ENCODE assay signal across 16 cellular contexts in the genomic region with DNA sequence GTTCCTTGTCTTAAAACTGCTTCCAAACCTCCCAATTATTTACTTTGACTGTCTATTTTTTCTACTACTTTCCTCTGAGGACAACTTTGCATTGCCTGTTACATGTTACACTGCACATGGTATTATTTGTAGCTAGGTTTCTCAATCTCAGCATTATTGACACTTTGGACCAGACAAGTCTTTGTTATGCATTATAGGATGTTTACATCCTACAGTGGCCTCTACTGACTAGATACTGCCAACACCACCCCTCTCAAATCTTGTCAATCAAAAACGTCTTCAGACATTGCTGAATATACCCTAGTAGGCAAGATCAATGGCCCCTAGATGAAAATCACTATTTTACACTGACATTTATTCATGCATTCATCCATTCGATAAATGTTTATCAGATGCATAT.
DNase-seq lines count a peak whose midpoint lies in the region; ATAC-seq, FAIRE-seq and TF ChIP-seq lines count a peak whose summit lies in the region.
"Had no signal": no experiment of that assay in that cellular context is flagged by ENCODE, and none has a peak within 500 bp of the region (broad histone marks: within the 10 kb centered on the region; RNA-seq: fewer than 3 reads in every experiment).

No MANE protein-coding gene starts in this region.

- TF ChIP-seq EP300 in A549 (IDR thresholded peaks at IDR 0.05), result no peak

- WGBS in A549 (ENCODE audit: missing lambda C conversion rate), result 56% methylated on average over 2 of the region's 2 CpGs

- H3K4me1 ChIP-seq in A549 (peaks cover 6% of the 10 kb centered on the region; the same call in 1 of the 3 replicates), mucosa of descending colon (ENCODE audit: low read depth) (no peaks in the 10 kb centered on the region)

- H3K9me3 Mint-ChIP-seq in naive thymus-derived CD8-positive, alpha-beta T cell, result no peaks in the 10 kb centered on the region
- H3K9me3 Mint-ChIP-seq: activated CD4-positive, alpha-beta T cell treated with anti-CD3 and anti-CD28 coated beads, Interleukin-2, amount 10 ng/mL, durations not matched to agents 24 days and 14 days; activated T-helper 2 cell treated with anti-CD3 and anti-CD28 coated beads, Interferon-gamma antibody, Interleukin-2, Interleukin-4, amounts not matched to agents 10 μg/mL and 5 μg/mL and 100 μg/mL, durations not matched to agents 14 hours and 24 hours and 36 hours; brain had no signal

- H3K4me3 ChIP-seq in A549 (no peak overlapping the region), mucosa of descending colon (no peak overlapping the region), brain microvascular endothelial cell (ENCODE audit: low read depth, low read length) (no peak overlapping the region)
- H3K4me3 ChIP-seq: skin epidermis had no signal

- ATAC-seq in A549 (no peak), GM18858 (IDR thresholded peaks at IDR 0.05; ENCODE audit: unreplicated experiment) (peak; percentile 44), HG02763 (IDR thresholded peaks at IDR 0.05; ENCODE audit: unreplicated experiment) (peak; percentile 65), mucosa of descending colon (no peak)
- no peak for ATAC-seq in naive thymus-derived CD8-positive, alpha-beta T cell
- ATAC-seq: left lobe of liver had no signal

- H3K27me3 Mint-ChIP-seq in naive thymus-derived CD8-positive, alpha-beta T cell, result peaks cover 0 to 11% (median 1%) of the 10 kb centered on the region in 5 donors
- H3K27me3 Mint-ChIP-seq: brain had no signal

- H3K36me3 Mint-ChIP-seq in naive thymus-derived CD8-positive, alpha-beta T cell, result no peaks in the 10 kb centered on the region
- H3K36me3 Mint-ChIP-seq: brain had no signal

- no peak for TF ChIP-seq POLR2A in A549 (IDR thresholded peaks at IDR 0.05; ENCODE audit: low read length)

- H3K4me2 ChIP-seq in A549, result no peak overlapping the region

- TF ChIP-seq CTCF in A549 (IDR thresholded peaks at IDR 0.05) (peak; percentile 17; the same call in 1 of the 3 replicates), mucosa of descending colon (IDR thresholded peaks at IDR 0.05) (no peak), brain microvascular endothelial cell (IDR thresholded peaks at IDR 0.05; ENCODE audit: low read depth, low read length, missing control alignments) (no peak)

- H3K27ac ChIP-seq in A549, result no peak overlapping the region
- H3K27ac ChIP-seq in brain microvascular endothelial cell, result no peak overlapping the region

- no peak for FAIRE-seq in A549 (lab: Jason Lieb, UNC)

- H3K27me3 ChIP-seq in brain microvascular endothelial cell (replicated peaks), result no peaks in the 10 kb centered on the region

- H3K27ac Mint-ChIP-seq in naive thymus-derived CD8-positive, alpha-beta T cell, result no peak overlapping the region
- H3K27ac Mint-ChIP-seq: activated CD4-positive, alpha-beta T cell treated with anti-CD3 and anti-CD28 coated beads, Interleukin-2, amount 10 ng/mL, durations not matched to agents 24 days and 14 days; activated T-helper 2 cell treated with anti-CD3 and anti-CD28 coated beads, Interferon-gamma antibody, Interleukin-2, Interleukin-4, amounts not matched to agents 10 μg/mL and 5 μg/mL and 100 μg/mL, durations not matched to agents 14 hours and 24 hours and 36 hours had no signal

- DNase-seq in A549 (ENCODE audit: low read depth in 1 of 2, low spot score in 1 of 2) (no peak), NCI-H2227 treated with DMSO at 0.1 percent for 48 hours (lab: John Stamatoyannopoulos, UW) (peak; percentile 24), mucosa of descending colon (no peak), brain microvascular endothelial cell (no peak), iPS-NIHi7 (ENCODE audit: extremely low spot score) (no peak)
- no peak for DNase-seq in naive thymus-derived CD8-positive, alpha-beta T cell
- DNase-seq: activated CD4-positive, alpha-beta T cell treated with anti-CD3 and anti-CD28 coated beads, Interleukin-2, amount 10 ng/mL, durations not matched to agents 24 days and 14 days; H7; head of caudate nucleus; NCI-H526 treated with DMSO at 0.1 percent for 48 hours had no signal

- H3K4me3 Mint-ChIP-seq in naive thymus-derived CD8-positive, alpha-beta T cell, result no peak overlapping the region
- H3K4me3 Mint-ChIP-seq: activated CD4-positive, alpha-beta T cell treated with anti-CD3 and anti-CD28 coated beads, Interleukin-2, amount 10 ng/mL, durations not matched to agents 24 days and 14 days; brain had no signal

- in situ Hi-C loops in brain microvascular endothelial cell (cut with HindIII; ENCODE audit: low pct_ligation_motif_present, low sequenced_read_pairs), result no loop called here

- POLR2A ChIA-PET in A549 (lab: Yijun Ruan, JAX), result no interaction called here
- POLR2A ChIA-PET in naive thymus-derived CD8-positive, alpha-beta T cell (lab: Charles Lee), result no interaction called here

- no peaks in the 10 kb centered on the region for H3K9me3 ChIP-seq in A549
- H3K9me3 ChIP-seq in mucosa of descending colon, result no peaks in the 10 kb centered on the region

- TF ChIP-seq RAD21 in A549 (conservative IDR thresholded peaks at IDR 0.05 in 1 of 2, IDR thresholded peaks at IDR 0.05 in 1 of 2), result 0 out of 5 replicates have a peak, but pooled peaks of 1 of the 2 experiments have one; percentile 9

- CTCF ChIA-PET in A549 (lab: Yijun Ruan, JAX), result no interaction called here

- no peaks in the 10 kb centered on the region for H3K36me3 ChIP-seq in mucosa of descending colon (ENCODE audit: low read depth)
- H3K36me3 ChIP-seq in brain microvascular endothelial cell (replicated peaks), result no peaks in the 10 kb centered on the region

- no peaks in the 10 kb centered on the region for H3K4me1 Mint-ChIP-seq in naive thymus-derived CD8-positive, alpha-beta T cell
- H3K4me1 Mint-ChIP-seq: activated CD4-positive, alpha-beta T cell treated with anti-CD3 and anti-CD28 coated beads, Interleukin-2, amount 10 ng/mL, durations not matched to agents 24 days and 14 days had no signal

- intact Hi-C loops in mucosa of descending colon (cut with DNase I, micrococcal nuclease), result no loop called here

TF ChIP-seq in A549, 52 proteins besides CTCF, POLR2A, EP300 and RAD21:
- TF ChIP-seq POLR2AphosphoS2 (conservative IDR thresholded peaks at IDR 0.05; ENCODE audit: low read length), result no peak
- no peak for TF ChIP-seq GATA3 (IDR thresholded peaks at IDR 0.05; ENCODE audit: borderline replicate concordance)
- TF ChIP-seq, protein P1, sequence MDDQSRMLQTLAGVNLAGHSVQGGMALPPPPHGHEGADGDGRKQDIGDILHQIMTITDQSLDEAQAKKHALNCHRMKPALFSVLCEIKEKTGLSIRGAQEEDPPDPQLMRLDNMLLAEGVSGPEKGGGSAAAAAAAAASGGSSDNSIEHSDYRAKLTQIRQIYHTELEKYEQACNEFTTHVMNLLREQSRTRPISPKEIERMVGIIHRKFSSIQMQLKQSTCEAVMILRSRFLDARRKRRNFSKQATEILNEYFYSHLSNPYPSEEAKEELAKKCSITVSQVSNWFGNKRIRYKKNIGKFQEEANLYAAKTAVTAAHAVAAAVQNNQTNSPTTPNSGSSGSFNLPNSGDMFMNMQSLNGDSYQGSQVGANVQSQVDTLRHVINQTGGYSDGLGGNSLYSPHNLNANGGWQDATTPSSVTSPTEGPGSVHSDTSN (IDR thresholded peaks at IDR 0.05), result no peak
- no peak for TF ChIP-seq JUN (IDR thresholded peaks at IDR 0.05)
- no peak for TF ChIP-seq RFX5 (IDR thresholded peaks at IDR 0.05)
- TF ChIP-seq CBX8 (IDR thresholded peaks at IDR 0.05), result no peak
- no peak for TF ChIP-seq NR3C1 (IDR thresholded peaks at IDR 0.05)
- TF ChIP-seq ZSCAN20 (CRISPR knock-in tag; IDR thresholded peaks at IDR 0.05), result no peak
- no peak for TF ChIP-seq RCOR1 (IDR thresholded peaks at IDR 0.05; ENCODE audit: low read depth, low read length)
- no peak for TF ChIP-seq E2F6 (IDR thresholded peaks at IDR 0.05; ENCODE audit: borderline replicate concordance, low read depth)
- no peak for TF ChIP-seq HEYL (CRISPR knock-in tag; IDR thresholded peaks at IDR 0.05)
- no peak for TF ChIP-seq RARB (CRISPR knock-in tag; IDR thresholded peaks at IDR 0.05)
- no peak for TF ChIP-seq FOSL2 (IDR thresholded peaks at IDR 0.05)
- no peak for TF ChIP-seq FOSL2 (CRISPR knock-in tag; IDR thresholded peaks at IDR 0.05)

Comparison
In these comparisons a context has a peak if more than half of its experiments do, and no peak if none do; other contexts are left out.
1. ATAC-seq: peak in GM18858 (single experiment) and HG02763 (single experiment); none in A549 (0 of 2), mucosa of descending colon (single experiment) and naive thymus-derived CD8-positive, alpha-beta T cell (0 of 2).